15 cellular contexts compared by ENCODE assay signal in genomic region chr15:68217341-68217740, GRCh38. TPM values are rescaled to one million over a fixed set of nuclear protein-coding genes. Genes with fewer than 3 reads are reported as not detected.
A peak's percentile ranks its signal among the peaks of the same experiment; 100 is the strongest.
DNase-seq lines count a peak whose midpoint lies in the region; ATAC-seq and TF ChIP-seq lines count a peak whose summit lies in the region.
"Had no signal": no experiment of that assay in that cellular context is flagged by ENCODE, and none has a peak within 500 bp of the region (broad histone marks: within the 10 kb centered on the region; RNA-seq: fewer than 3 reads in every experiment).

No MANE protein-coding gene starts in this region.

- H3K27me3 Mint-ChIP-seq in endodermal cell (ENCODE audit: insufficient read depth) (no peaks in the 10 kb centered on the region), memory B cell (no peaks in the 10 kb centered on the region)
- H3K27me3 Mint-ChIP-seq in activated CD8-positive, alpha-beta T cell treated with anti-CD3 and anti-CD28 coated beads, Interleukin-2, amount 10 ng/mL, durations not matched to agents 7 days and 5 days (ENCODE audit: low read depth), result no peaks in the 10 kb centered on the region
- H3K27me3 Mint-ChIP-seq: CD8-positive, alpha-beta memory T cell had no signal

- DNase-seq in Right ventricle myocardium superior (no peak), left ventricle myocardium superior (no peak), endodermal cell (peak; percentile 13), memory B cell (ENCODE audit: low spot score in 2 of 2) (no peak)
- DNase-seq in activated CD8-positive, alpha-beta T cell treated with anti-CD3 and anti-CD28 coated beads, Interleukin-2, amount 10 ng/mL, durations not matched to agents 7 days and 5 days, result no peak
- DNase-seq: 8988T; AML-193; CD8-positive, alpha-beta memory T cell; DMS53; GM23248; IMR-90 had no signal

- peaks cover 47% of the 10 kb centered on the region for H3K36me3 Mint-ChIP-seq in endodermal cell (ENCODE audit: low read depth)
- H3K36me3 Mint-ChIP-seq in memory B cell, result peaks cover 8% of the 10 kb centered on the region
- H3K36me3 Mint-ChIP-seq in activated CD8-positive, alpha-beta T cell treated with anti-CD3 and anti-CD28 coated beads, Interleukin-2, amount 10 ng/mL, durations not matched to agents 7 days and 5 days (ENCODE audit: low read depth), result peaks cover 27% of the 10 kb centered on the region

- no peaks in the 10 kb centered on the region for H3K27me3 ChIP-seq in endodermal cell (ENCODE audit: control insufficient read depth, insufficient read depth, low read length, poor library complexity, severe bottlenecking)
- H3K27me3 ChIP-seq: BLaER1 had no signal

- ATAC-seq in Right ventricle myocardium superior (ENCODE audit: poor library complexity) (peak; percentile 18), left ventricle myocardium superior (no peak), memory B cell (ENCODE audit: low read depth) (no peak), HG02981 (IDR thresholded peaks at IDR 0.05; ENCODE audit: unreplicated experiment) (no peak), HG03571 (IDR thresholded peaks at IDR 0.05; ENCODE audit: unreplicated experiment) (no peak)
- ATAC-seq in activated CD8-positive, alpha-beta T cell treated with anti-CD3 and anti-CD28 coated beads, Interleukin-2, amount 10 ng/mL, durations not matched to agents 7 days and 5 days, result no peak
- ATAC-seq: HCT116 had no signal

- no peak overlapping the region for H3K4me3 ChIP-seq in endodermal cell (ENCODE audit: low read length)
- H3K4me3 ChIP-seq: BLaER1, GM23248 had no signal

- no peak for TF ChIP-seq CTCF in endodermal cell (conservative IDR thresholded peaks at IDR 0.05)

- H3K36me3 ChIP-seq in endodermal cell (ENCODE audit: control insufficient read depth, insufficient read depth, low read length), result peaks cover 47% of the 10 kb centered on the region

- CTCF ChIA-PET in activated CD8-positive, alpha-beta T cell treated with anti-CD3 and anti-CD28 coated beads, Interleukin-2, amount 10 ng/mL, durations not matched to agents 7 days and 5 days (lab: Charles Lee), result interaction anchor here (1.0 kb wide), 1 partner anchor 134 kb away, joined by 3 read pairs; no protein-coding TSS in a partner anchor

- H3K9me3 ChIP-seq in endodermal cell (ENCODE audit: control insufficient read depth, low read length), result peaks cover 17% of the 10 kb centered on the region

- H3K27ac ChIP-seq in endodermal cell (ENCODE audit: low read depth, low read length), result no peak overlapping the region
- H3K27ac ChIP-seq: GM23248 had no signal

- H3K4me1 ChIP-seq in endodermal cell (ENCODE audit: control insufficient read depth, insufficient read depth, low read length), result no peaks in the 10 kb centered on the region

- H3K9me3 Mint-ChIP-seq in endodermal cell (peaks cover 19% of the 10 kb centered on the region), memory B cell (no peaks in the 10 kb centered on the region)
- no peaks in the 10 kb centered on the region for H3K9me3 Mint-ChIP-seq in activated CD8-positive, alpha-beta T cell treated with anti-CD3 and anti-CD28 coated beads, Interleukin-2, amount 10 ng/mL, durations not matched to agents 7 days and 5 days (ENCODE audit: insufficient read depth)
- H3K9me3 Mint-ChIP-seq: CD8-positive, alpha-beta memory T cell had no signal

- H3K4me3 Mint-ChIP-seq in endodermal cell (no peak overlapping the region), memory B cell (no peak overlapping the region)
- no peak overlapping the region for H3K4me3 Mint-ChIP-seq in activated CD8-positive, alpha-beta T cell treated with anti-CD3 and anti-CD28 coated beads, Interleukin-2, amount 10 ng/mL, durations not matched to agents 7 days and 5 days
- H3K4me3 Mint-ChIP-seq: CD8-positive, alpha-beta memory T cell had no signal

- intact Hi-C loops in Right ventricle myocardium superior (cut with DNase I) (no loop called here), left ventricle myocardium superior (cut with micrococcal nuclease) (no loop called here)

- no peak overlapping the region for H3K9ac ChIP-seq in endodermal cell (ENCODE audit: extremely low read depth, low read length, poor library complexity, severe bottlenecking)
- H3K9ac ChIP-seq: BLaER1, GM23248 had no signal

- 95 to 100% methylated on average over 3 to 4 of the region's 4 CpGs for WGBS in endodermal cell (ENCODE audit: insufficient coverage in 1 of 2, insufficient read length in 1 of 2), 2 experiments

- no peaks in the 10 kb centered on the region for H3K4me1 Mint-ChIP-seq in endodermal cell
- peaks cover 2% of the 10 kb centered on the region for H3K4me1 Mint-ChIP-seq in memory B cell
- peaks cover 1% of the 10 kb centered on the region for H3K4me1 Mint-ChIP-seq in activated CD8-positive, alpha-beta T cell treated with anti-CD3 and anti-CD28 coated beads, Interleukin-2, amount 10 ng/mL, durations not matched to agents 7 days and 5 days (ENCODE audit: low read depth)

- no peak overlapping the region for H3K27ac Mint-ChIP-seq in endodermal cell
- peak overlapping the region; percentile 67 for H3K27ac Mint-ChIP-seq in memory B cell
- no peak overlapping the region for H3K27ac Mint-ChIP-seq in activated CD8-positive, alpha-beta T cell treated with anti-CD3 and anti-CD28 coated beads, Interleukin-2, amount 10 ng/mL, durations not matched to agents 7 days and 5 days
- H3K27ac Mint-ChIP-seq: CD8-positive, alpha-beta memory T cell had no signal

- POLR2A ChIA-PET in activated CD8-positive, alpha-beta T cell treated with anti-CD3 and anti-CD28 coated beads, Interleukin-2, amount 10 ng/mL, durations not matched to agents 7 days and 5 days (lab: Charles Lee), result no interaction called here

RNA-seq across cellular contexts. Expression of gene CLN6, which starts 12.2 kb away (rescaled TPM):
- total RNA-seq in Right ventricle myocardium superior (6.9 TPM), left ventricle myocardium superior (9.9 TPM), endodermal cell (10 to 100 TPM; 51.6 to 59.6 TPM)
- 31.9 TPM for polyA plus RNA-seq in endodermal cell (2013, experiment 1 of 2)
- 28.2 TPM for polyA plus RNA-seq in endodermal cell (2013, experiment 2 of 2)
- 10 to 100 TPM; 64.5 to 69.7 TPM for total RNA-seq in activated CD8-positive, alpha-beta T cell treated with anti-CD3 and anti-CD28 coated beads, Interleukin-2, amount 10 ng/mL, durations not matched to agents 7 days and 5 days

RNA-seq across cellular contexts. Expression of gene CALML4, which starts 12.2 kb away (rescaled TPM):
- total RNA-seq in Right ventricle myocardium superior (0.97 TPM), left ventricle myocardium superior (0.99 TPM), endodermal cell (10 to 100 TPM in 1 of 2 donors, 1 to 10 TPM in 1; 9.7 to 17.4 TPM)
- polyA plus RNA-seq in endodermal cell (2013, experiment 1 of 2), result 7.7 TPM
- polyA plus RNA-seq in endodermal cell (2013, experiment 2 of 2), result 7.1 TPM
- total RNA-seq in activated CD8-positive, alpha-beta T cell treated with anti-CD3 and anti-CD28 coated beads, Interleukin-2, amount 10 ng/mL, durations not matched to agents 7 days and 5 days, result 10 to 100 TPM in 1 of 2 experiments, 1 to 10 TPM in 1; 9.6 to 11.7 TPM
